ENCODE assay signal across 10 cellular contexts in genomic region chr2:217789736-217790181, GRCh38.
DNase-seq lines count a peak whose midpoint lies in the region; ATAC-seq, FAIRE-seq and TF ChIP-seq lines count a peak whose summit lies in the region.
"Had no signal": no experiment of that assay in that cellular context is flagged by ENCODE, and none has a peak within 500 bp of the region (broad histone marks: within the 10 kb centered on the region; RNA-seq: fewer than 3 reads in every experiment).

No MANE protein-coding gene starts in this region.

- peaks cover 2% of the 10 kb centered on the region for H3K4me1 ChIP-seq in effector memory CD4-positive, alpha-beta T cell (ENCODE audit: control insufficient read depth, insufficient read depth, low read length, poor library complexity, severe bottlenecking)
- H3K4me1 ChIP-seq in psoas muscle, result peaks cover 34% of the 10 kb centered on the region
- H3K4me1 ChIP-seq: SJCRH30 had no signal

- no peaks in the 10 kb centered on the region for H3K9me3 ChIP-seq in effector memory CD4-positive, alpha-beta T cell (ENCODE audit: control insufficient read depth, low read length)
- no peaks in the 10 kb centered on the region for H3K9me3 ChIP-seq in psoas muscle
- H3K9me3 ChIP-seq: ovary, SJCRH30 had no signal

- H3K36me3 Mint-ChIP-seq in type B pancreatic cell, result no peaks in the 10 kb centered on the region

- TF ChIP-seq CTCF in psoas muscle (IDR thresholded peaks at IDR 0.05) (no peak), type B pancreatic cell (conservative IDR thresholded peaks at IDR 0.05) (no peak)

- no peak for TF ChIP-seq POLR2A in GM12891 (IDR thresholded peaks at IDR 0.05; ENCODE audit: low read depth, low read length)

- H3K27ac Mint-ChIP-seq in type B pancreatic cell, result no peak overlapping the region

- WGBS in psoas muscle, 3 donors, result 25 to 61% (median 27%) methylated on average over 13 of the region's 13 CpGs

- no peaks in the 10 kb centered on the region for H3K27me3 ChIP-seq in effector memory CD4-positive, alpha-beta T cell (replicated peaks; ENCODE audit: control insufficient read depth, insufficient read depth, low read length, poor library complexity, severe bottlenecking)
- no peaks in the 10 kb centered on the region for H3K27me3 ChIP-seq in psoas muscle (ENCODE audit: insufficient read depth in 3 of 3, low read length in 2 of 3)
- H3K27me3 ChIP-seq: ovary, SJCRH30 had no signal

- no peak overlapping the region for H3K4me3 Mint-ChIP-seq in type B pancreatic cell

- peak overlapping the region; percentile 58 for H3K4me3 ChIP-seq in effector memory CD4-positive, alpha-beta T cell (ENCODE audit: insufficient read depth, low read depth, low read length, poor library complexity, severe bottlenecking)
- peak overlapping the region; percentile 9 for H3K4me3 ChIP-seq in psoas muscle
- H3K4me3 ChIP-seq: ovary, SJCRH30 had no signal

- H3K27ac ChIP-seq in effector memory CD4-positive, alpha-beta T cell (ENCODE audit: insufficient read depth, low read length, poor library complexity, severe bottlenecking), result no peak overlapping the region
- H3K27ac ChIP-seq in psoas muscle, result peak overlapping the region; percentile 78
- H3K27ac ChIP-seq: SJCRH30 had no signal

- H3K4me1 Mint-ChIP-seq in type B pancreatic cell (ENCODE audit: unreplicated experiment), result peaks cover 32% of the 10 kb centered on the region

- no peaks in the 10 kb centered on the region for H3K9me3 Mint-ChIP-seq in type B pancreatic cell

- DNase-seq in GM12891 (ENCODE audit: insufficient read length, low spot score) (no peak), NOMO-1 treated with DMSO at 0.1 percent for 48 hours (lab: John Stamatoyannopoulos, UW; ENCODE audit: unreplicated experiment) (peak; percentile 26), psoas muscle (peak in 1 of 2 donors; percentile 61), type B pancreatic cell (ENCODE audit: extremely low spot score, unreplicated experiment) (no peak), COLO668 (lab: John Stamatoyannopoulos, UW; ENCODE audit: unreplicated experiment) (no peak), cerebellum (ENCODE audit: low spot score) (no peak)
- DNase-seq in effector memory CD4-positive, alpha-beta T cell, result no peak
- no peak for DNase-seq in activated CD4-positive, alpha-beta T cell treated with anti-CD3 and anti-CD28 coated beads for 1 hour

- FAIRE-seq in GM12891 (lab: Jason Lieb, UNC), result peak; percentile 52

- ATAC-seq in psoas muscle, result peak; percentile 60 to 79 (median 64)

- peaks cover 11% of the 10 kb centered on the region for H3K27me3 Mint-ChIP-seq in type B pancreatic cell

- intact Hi-C loops in psoas muscle (cut with DNase I), result loop anchor here (1.0 to 5.0 kb wide), 6 partner anchors 83 to 278 kb away; partner anchors contain the start of gene RUFY4 (in 1 of the 2)

- H3K36me3 ChIP-seq in effector memory CD4-positive, alpha-beta T cell (ENCODE audit: control insufficient read depth, insufficient read depth, low read length), result no peaks in the 10 kb centered on the region
- peaks cover 0 to 13% of the 10 kb centered on the region in 2 donors for H3K36me3 ChIP-seq in psoas muscle (ENCODE audit: insufficient read depth in 1 of 2, low read depth in 1 of 2)
- H3K36me3 ChIP-seq: ovary, SJCRH30 had no signal

TF ChIP-seq in GM12891, 5 proteins besides CTCF, POLR2A, EP300 and RAD21:
- 0 out of 2 replicates have a peak, but pooled peaks have one; percentile 6 for TF ChIP-seq SPI1 (IDR thresholded peaks at IDR 0.05; ENCODE audit: low read depth, low read length)
- no peak for TF ChIP-seq TAF1 (IDR thresholded peaks at IDR 0.05; ENCODE audit: low read depth, low read length)
